ENCODE assay signal across 1 cellular context in the genomic region with DNA sequence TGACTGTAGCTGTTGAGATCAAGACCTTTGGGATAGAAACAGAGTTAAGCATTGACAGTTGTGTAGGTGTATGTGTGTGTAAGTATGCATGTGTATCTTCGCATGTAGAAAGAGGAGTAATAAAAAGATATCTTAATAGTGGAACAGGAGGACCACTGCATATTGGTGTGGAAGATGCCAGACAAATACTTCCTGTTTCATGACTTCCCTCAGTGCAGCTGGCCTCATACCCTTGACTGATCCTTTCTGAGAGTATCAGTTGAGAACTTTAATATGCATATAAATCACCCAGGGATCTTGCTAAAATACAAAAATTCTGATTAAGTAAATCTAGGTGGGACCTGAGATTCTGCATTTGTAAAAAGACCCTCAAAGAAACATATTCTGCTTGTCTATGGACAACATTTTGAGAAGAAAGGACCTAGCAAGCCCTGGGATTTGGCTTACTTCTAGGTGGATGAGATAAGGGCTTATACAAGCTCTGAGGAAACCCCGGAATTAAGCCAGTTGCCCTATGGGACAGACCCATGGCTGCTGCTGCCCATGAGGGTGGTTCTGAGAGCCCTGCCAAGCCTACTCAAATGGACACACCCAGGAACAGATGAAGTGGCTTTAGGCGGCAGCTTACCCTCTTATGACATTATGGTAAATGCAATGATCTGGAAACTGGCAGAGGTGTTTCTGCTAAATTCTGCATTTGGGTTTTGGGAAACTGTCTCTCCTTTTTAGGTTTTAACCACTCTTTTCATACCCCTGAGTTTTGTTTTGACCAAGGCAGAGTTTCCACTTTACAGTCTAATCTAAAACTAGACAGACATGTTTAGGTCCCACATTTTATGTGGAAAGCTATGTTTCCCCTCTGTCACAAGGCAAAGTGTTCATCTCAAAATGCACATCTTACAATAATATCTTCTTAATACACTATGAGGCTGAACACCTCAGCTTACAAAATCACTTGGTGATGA.
TF ChIP-seq lines count a peak whose summit lies in the region.

No MANE protein-coding gene starts in this region.

TF ChIP-seq in A549, 52 proteins besides CTCF, POLR2A, EP300 and RAD21 (continued from another document):
- TF ChIP-seq, protein P1, sequence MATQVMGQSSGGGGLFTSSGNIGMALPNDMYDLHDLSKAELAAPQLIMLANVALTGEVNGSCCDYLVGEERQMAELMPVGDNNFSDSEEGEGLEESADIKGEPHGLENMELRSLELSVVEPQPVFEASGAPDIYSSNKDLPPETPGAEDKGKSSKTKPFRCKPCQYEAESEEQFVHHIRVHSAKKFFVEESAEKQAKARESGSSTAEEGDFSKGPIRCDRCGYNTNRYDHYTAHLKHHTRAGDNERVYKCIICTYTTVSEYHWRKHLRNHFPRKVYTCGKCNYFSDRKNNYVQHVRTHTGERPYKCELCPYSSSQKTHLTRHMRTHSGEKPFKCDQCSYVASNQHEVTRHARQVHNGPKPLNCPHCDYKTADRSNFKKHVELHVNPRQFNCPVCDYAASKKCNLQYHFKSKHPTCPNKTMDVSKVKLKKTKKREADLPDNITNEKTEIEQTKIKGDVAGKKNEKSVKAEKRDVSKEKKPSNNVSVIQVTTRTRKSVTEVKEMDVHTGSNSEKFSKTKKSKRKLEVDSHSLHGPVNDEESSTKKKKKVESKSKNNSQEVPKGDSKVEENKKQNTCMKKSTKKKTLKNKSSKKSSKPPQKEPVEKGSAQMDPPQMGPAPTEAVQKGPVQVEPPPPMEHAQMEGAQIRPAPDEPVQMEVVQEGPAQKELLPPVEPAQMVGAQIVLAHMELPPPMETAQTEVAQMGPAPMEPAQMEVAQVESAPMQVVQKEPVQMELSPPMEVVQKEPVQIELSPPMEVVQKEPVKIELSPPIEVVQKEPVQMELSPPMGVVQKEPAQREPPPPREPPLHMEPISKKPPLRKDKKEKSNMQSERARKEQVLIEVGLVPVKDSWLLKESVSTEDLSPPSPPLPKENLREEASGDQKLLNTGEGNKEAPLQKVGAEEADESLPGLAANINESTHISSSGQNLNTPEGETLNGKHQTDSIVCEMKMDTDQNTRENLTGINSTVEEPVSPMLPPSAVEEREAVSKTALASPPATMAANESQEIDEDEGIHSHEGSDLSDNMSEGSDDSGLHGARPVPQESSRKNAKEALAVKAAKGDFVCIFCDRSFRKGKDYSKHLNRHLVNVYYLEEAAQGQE (IDR thresholded peaks at IDR 0.05), result no peak
- no peak for TF ChIP-seq ZNF302 (CRISPR knock-in tag; IDR thresholded peaks at IDR 0.05)
- no peak for TF ChIP-seq SREBF2 (IDR thresholded peaks at IDR 0.05)
- TF ChIP-seq JUNB (IDR thresholded peaks at IDR 0.05), result no peak
- no peak for TF ChIP-seq CBX8 (IDR thresholded peaks at IDR 0.05)
